Comparison of ENCODE assay signal across 15 cellular contexts in genomic region chr7:33645096-33645495, GRCh38.
A peak's percentile ranks its signal among the peaks of the same experiment; 100 is the strongest.
DNase-seq lines count a peak whose midpoint lies in the region; ATAC-seq and TF ChIP-seq lines count a peak whose summit lies in the region.
"Had no signal": no experiment of that assay in that cellular context is flagged by ENCODE, and none has a peak within 500 bp of the region (broad histone marks: within the 10 kb centered on the region; RNA-seq: fewer than 3 reads in every experiment).

No MANE protein-coding gene starts in this region.

- H3K23ac ChIP-seq in IMR-90 (ENCODE audit: low read depth, low read length): no peak overlapping the region

- H3K27ac ChIP-seq in IMR-90 (ENCODE audit: insufficient read depth, low read length): no peak overlapping the region
- H3K27ac ChIP-seq: BLaER1, PC-9 had no signal

- no peak overlapping the region for H2AK9ac ChIP-seq in IMR-90 (replicated peaks; ENCODE audit: low read depth, low read length, poor library complexity)

- intact Hi-C loops in IMR-90 (cut with micrococcal nuclease): no loop called here

- dilution Hi-C loops in IMR-90 (cut with HindIII; ENCODE audit: low sequenced_read_pairs, unreplicated experiment): no loop called here

- H3K4me2 ChIP-seq in IMR-90 (ENCODE audit: low read depth, low read length): no peak overlapping the region
- H3K4me2 ChIP-seq: BLaER1, PC-9 had no signal

- no peaks in the 10 kb centered on the region for H3K79me1 ChIP-seq in IMR-90 (ENCODE audit: low read depth in 1 of 2, low read length in 2 of 2)

- no peak for ATAC-seq in IMR-90 (ENCODE audit: low read depth)
- no peak for ATAC-seq in esophagus mucosa
- ATAC-seq in GM21786 (IDR thresholded peaks at IDR 0.05; ENCODE audit: unreplicated experiment): no peak
- ATAC-seq in HG03196 (IDR thresholded peaks at IDR 0.05; ENCODE audit: unreplicated experiment): no peak
- ATAC-seq: CD8-positive, alpha-beta T cell had no signal

- H2BK5ac ChIP-seq in IMR-90 (ENCODE audit: low read depth, low read length, poor library complexity, severe bottlenecking): no peak overlapping the region

- H2BK15ac ChIP-seq in IMR-90 (ENCODE audit: low read depth, low read length): no peak overlapping the region

- no peak overlapping the region for H4K8ac ChIP-seq in IMR-90 (ENCODE audit: low read depth in 2 of 2, low read length in 2 of 2)

- H3K56ac ChIP-seq in IMR-90 (ENCODE audit: extremely low read depth, insufficient read depth, low read length): no peak overlapping the region

- H3K14ac ChIP-seq in IMR-90 (replicated peaks; ENCODE audit: low read depth, low read length): no peak overlapping the region

- H4K20me1 ChIP-seq in IMR-90 (ENCODE audit: insufficient read depth, low read length): no peaks in the 10 kb centered on the region
- H4K20me1 ChIP-seq: BLaER1 had no signal

- WGBS in IMR-90 (ENCODE audit: extremely low coverage in 2 of 2, insufficient read length in 1 of 2), 2 experiments: no CpG with 5 or more reads among the region's 2 CpGs

- peaks cover 5% of the 10 kb centered on the region for H3K4me1 ChIP-seq in IMR-90 (ENCODE audit: control insufficient read depth, insufficient read depth, low read length)
- H3K4me1 ChIP-seq: BLaER1 had no signal

- peak overlapping the region; percentile 47; the same call in 1 of the 2 replicates for H3K18ac ChIP-seq in IMR-90 (ENCODE audit: low read depth, low read length)

- no peaks in the 10 kb centered on the region for H3K27me3 ChIP-seq in IMR-90 (ENCODE audit: control insufficient read depth, insufficient read depth, low read length)
- H3K27me3 ChIP-seq: BLaER1 had no signal

- H2BK120ac ChIP-seq in IMR-90 (ENCODE audit: low read depth, low read length): 0 out of 2 replicates have a peak overlapping the region, but pooled peaks have one; percentile 13

- in situ Hi-C loops in IMR-90 (cut with MboI; ENCODE audit: low sequenced_read_pairs): no loop called here
- in situ Hi-C loops in astrocyte of the cerebellum (cut with HindIII; ENCODE audit: low sequenced_read_pairs): no loop called here

- TF ChIP-seq RAD21 in IMR-90 (IDR thresholded peaks at IDR 0.05; ENCODE audit: low read length): no peak

- no TSS peak for BruUV-seq in IMR-90 (replicated peaks; lab: Mats Ljungman, UMichigan)

- TF ChIP-seq POLR2A in IMR-90 (IDR thresholded peaks at IDR 0.05; ENCODE audit: low read depth, low read length): no peak

- no peak overlapping the region for H2AFZ ChIP-seq in IMR-90 (replicated peaks; ENCODE audit: low read length, poor library complexity)
- H2AFZ ChIP-seq: PC-9 had no signal

- CTCF ChIA-PET in IMR-90 (lab: Yijun Ruan, JAX): interaction anchor here (0.7 to 1.1 kb wide), 2 partner anchors 9 to 29 kb away, joined by 3 read pairs; no protein-coding TSS in a partner anchor

- H3K9ac ChIP-seq in IMR-90 (ENCODE audit: low read depth, low read length): no peak overlapping the region
- H3K9ac ChIP-seq: BLaER1 had no signal

- H4K5ac ChIP-seq in IMR-90 (ENCODE audit: low read depth, low read length): no peak overlapping the region

- TF ChIP-seq CTCF in IMR-90 (conservative IDR thresholded peaks at IDR 0.05; ENCODE audit: low read depth, low read length) (no peak), astrocyte of the cerebellum (IDR thresholded peaks at IDR 0.05; ENCODE audit: low read depth, low read length, missing control alignments) (no peak)

- H3K4ac ChIP-seq in IMR-90 (ENCODE audit: low read depth, low read length): peak overlapping the region; percentile 32; the same call in 1 of the 2 replicates

- no peak overlapping the region for H2AK5ac ChIP-seq in IMR-90 (ENCODE audit: low read depth, low read length)

- no peak for DNase-seq in IMR-90
- DNase-seq in astrocyte of the cerebellum (ENCODE audit: low read depth): peak; percentile 8
- peak; percentile 16 for DNase-seq in fibroblast of the conjunctiva (ENCODE audit: low read depth)
- no peak for DNase-seq in activated effector memory CD4-positive, alpha-beta T cell treated with anti-CD3 and anti-CD28 coated beads, Interleukin-2, amount 50 U/mL, for 16 hours
- DNase-seq: CD8-positive, alpha-beta T cell; NCI-H1436; NCI-H2029; NCI-H2171; NCI-H82; PC-9 had no signal

- POLR2A ChIA-PET in IMR-90 (lab: Charles Lee; ENCODE audit: unreplicated experiment): no interaction called here

- no peak overlapping the region for H2BK20ac ChIP-seq in IMR-90 (ENCODE audit: low read depth, low read length)

- H3K9me1 ChIP-seq in IMR-90 (ENCODE audit: insufficient read depth, low read length): 0 out of 2 replicates have a peak, but pooled peaks cover 5% of the 10 kb centered on the region

- no peak overlapping the region for H3K4me3 ChIP-seq in IMR-90 (ENCODE audit: insufficient read depth, low read depth, low read length)
- no peak overlapping the region for H3K4me3 ChIP-seq in astrocyte of the cerebellum (ENCODE audit: low read depth, low read length)
- H3K4me3 ChIP-seq: BLaER1, HAP-1, PC-9 had no signal

- no peaks in the 10 kb centered on the region for H3K9me3 ChIP-seq in IMR-90 (ENCODE audit: control insufficient read depth, insufficient read depth, low read length)
- H3K9me3 ChIP-seq: BLaER1, HAP-1 had no signal

- H4K91ac ChIP-seq in IMR-90 (ENCODE audit: insufficient read depth, low read depth, low read length): no peak overlapping the region

- H3K36me3 ChIP-seq in IMR-90 (ENCODE audit: control insufficient read depth, insufficient read depth, low read length): no peaks in the 10 kb centered on the region
- H3K36me3 ChIP-seq: BLaER1, HAP-1 had no signal

TF ChIP-seq in IMR-90, 13 proteins besides CTCF, POLR2A, EP300 and RAD21:
- TF ChIP-seq CHD1 (IDR thresholded peaks at IDR 0.05; ENCODE audit: low read depth, low read length) (no peak), USF2 (IDR thresholded peaks at IDR 0.05; ENCODE audit: low read depth, low read length) (no peak), RFX5 (IDR thresholded peaks at IDR 0.05; ENCODE audit: low read depth, low read length) (no peak), MXI1 (IDR thresholded peaks at IDR 0.05; ENCODE audit: borderline replicate concordance, low read depth, low read length) (no peak), NFE2L2 (IDR thresholded peaks at IDR 0.05; ENCODE audit: low read depth, low read length) (no peak), MAZ (IDR thresholded peaks at IDR 0.05; ENCODE audit: borderline replicate concordance, low read depth, low read length) (no peak), FOS (IDR thresholded peaks at IDR 0.05; ENCODE audit: low read depth, low read length) (no peak), SMC3 (IDR thresholded peaks at IDR 0.05; ENCODE audit: low read depth, low read length) (no peak)
TF ChIP-seq in IMR-90: peak in this region for 0.

Comparison
In these comparisons a context has a peak if more than half of its experiments do, and no peak if none do; other contexts are left out.
1. DNase-seq: peak in astrocyte of the cerebellum (single experiment) and fibroblast of the conjunctiva (single experiment); none in IMR-90 (single experiment) and activated effector memory CD4-positive, alpha-beta T cell treated with anti-CD3 and anti-CD28 coated beads, Interleukin-2, amount 50 U/mL, for 16 hours (single experiment).